Comparison of ENCODE assay signal across 26 cellular contexts in genomic region chr10:97047327-97047726, GRCh38.
"Had no signal": no experiment of that assay in that cellular context is flagged by ENCODE, and none has a peak within 500 bp of the region (broad histone marks: within the 10 kb centered on the region; RNA-seq: fewer than 3 reads in every experiment).

No MANE protein-coding gene starts in this region.

- DNase-seq: activated CD4-positive, alpha-beta memory T cell treated with anti-CD3 and anti-CD28 coated beads for 36 hours; activated CD4-positive, alpha-beta T cell treated with anti-CD3 and anti-CD28 coated beads for 36 hours; activated CD4-positive, alpha-beta T cell treated with anti-CD3 and anti-CD28 coated beads, Interleukin-2, amount 10 ng/mL, durations not matched to agents 24 days and 14 days; activated CD4-positive, CD25-positive, alpha-beta regulatory T cell; activated CD4-positive, CD25-positive, alpha-beta regulatory T cell treated with anti-CD3 and anti-CD28 coated beads, Interleukin-2, amount 50 U/mL, for 72 hours; activated CD8-positive, alpha-beta memory T cell treated with anti-CD3 and anti-CD28 coated beads, Interleukin-2, amount 10 ng/mL, durations not matched to agents 7 days and 5 days; activated CD8-positive, alpha-beta memory T cell treated with anti-CD3 and anti-CD28 coated beads, Interleukin-2, amount 50 U/mL, for 4 hours; activated CD8-positive, alpha-beta T cell treated with anti-CD3 and anti-CD28 coated beads, Interleukin-2, amount 10 ng/mL, durations not matched to agents 7 days and 5 days; activated effector memory CD4-positive, alpha-beta T cell treated with anti-CD3 and anti-CD28 coated beads, Interleukin-2, amount 50 U/mL, for 16 hours; activated naive CD4-positive, alpha-beta T cell treated with anti-CD3 and anti-CD28 coated beads for 36 hours; activated naive CD8-positive, alpha-beta T cell treated with anti-CD3 and anti-CD28 coated beads, Interleukin-2, amount 10 ng/mL, durations not matched to agents 7 days and 5 days; activated T-cell treated with anti-CD3 and anti-CD28 coated beads, Interleukin-2, amount 50 U/mL, for 48 hours; caudate nucleus; cortex of kidney; dermis blood vessel endothelial cell; effector CD4-positive, alpha-beta T cell; effector memory CD8-positive, alpha-beta T cell; esophagus squamous epithelium; foreskin melanocyte; heart right ventricle; T-helper 2 cell had no signal

- H3K4me1 ChIP-seq: gastroesophageal sphincter had no signal

- H3K27me3 ChIP-seq: heart right ventricle had no signal

- H3K27ac Mint-ChIP-seq: activated CD4-positive, alpha-beta memory T cell treated with anti-CD3 and anti-CD28 coated beads for 36 hours; activated CD4-positive, alpha-beta T cell treated with anti-CD3 and anti-CD28 coated beads for 36 hours; activated CD4-positive, alpha-beta T cell treated with anti-CD3 and anti-CD28 coated beads, Interleukin-2, amount 10 ng/mL, durations not matched to agents 24 days and 14 days; activated CD8-positive, alpha-beta memory T cell treated with anti-CD3 and anti-CD28 coated beads, Interleukin-2, amount 10 ng/mL, durations not matched to agents 7 days and 5 days; activated CD8-positive, alpha-beta T cell treated with anti-CD3 and anti-CD28 coated beads, Interleukin-2, amount 10 ng/mL, durations not matched to agents 7 days and 5 days; activated naive CD4-positive, alpha-beta T cell treated with anti-CD3 and anti-CD28 coated beads for 36 hours; activated naive CD4-positive, alpha-beta T cell treated with anti-CD3 and anti-CD28 coated beads, Interleukin-2, amount 50 U/mL, for 72 hours; activated naive CD8-positive, alpha-beta T cell treated with anti-CD3 and anti-CD28 coated beads, Interleukin-2, amount 10 ng/mL, durations not matched to agents 7 days and 5 days; activated T-helper 1 cell treated with anti-CD3 and anti-CD28 coated beads, Interleukin-12 subunit alpha, Interleukin-12 subunit beta, Interleukin-2, Interleukin-4 antibody, amounts not matched to agents 30 ng/mL and 10 ng/mL and 1 ng/mL, durations not matched to agents 14 hours and 24 hours and 36 hours; activated T-helper 2 cell treated with anti-CD3 and anti-CD28 coated beads, Interferon-gamma antibody, Interleukin-2, Interleukin-4, amounts not matched to agents 10 μg/mL and 5 μg/mL and 100 μg/mL, durations not matched to agents 14 hours and 24 hours and 36 hours; effector memory CD8-positive, alpha-beta T cell had no signal

- H3K36me3 ChIP-seq: esophagus squamous epithelium, gastroesophageal sphincter, heart right ventricle had no signal

- H3K4me1 Mint-ChIP-seq: activated naive CD8-positive, alpha-beta T cell treated with anti-CD3 and anti-CD28 coated beads, Interleukin-2, amount 10 ng/mL, durations not matched to agents 7 days and 5 days had no signal

- H3K9me3 Mint-ChIP-seq: activated CD4-positive, alpha-beta memory T cell treated with anti-CD3 and anti-CD28 coated beads for 36 hours; activated CD4-positive, alpha-beta T cell treated with anti-CD3 and anti-CD28 coated beads, Interleukin-2, amount 10 ng/mL, durations not matched to agents 24 days and 14 days; activated naive CD4-positive, alpha-beta T cell treated with anti-CD3 and anti-CD28 coated beads, Interleukin-2, amount 50 U/mL, for 72 hours; activated naive CD8-positive, alpha-beta T cell treated with anti-CD3 and anti-CD28 coated beads, Interleukin-2, amount 10 ng/mL, durations not matched to agents 7 days and 5 days; effector memory CD8-positive, alpha-beta T cell had no signal

- H3K36me3 Mint-ChIP-seq: activated CD4-positive, alpha-beta memory T cell treated with anti-CD3 and anti-CD28 coated beads for 36 hours; activated CD8-positive, alpha-beta memory T cell treated with anti-CD3 and anti-CD28 coated beads, Interleukin-2, amount 10 ng/mL, durations not matched to agents 7 days and 5 days; activated naive CD4-positive, alpha-beta T cell treated with anti-CD3 and anti-CD28 coated beads, Interleukin-2, amount 50 U/mL, for 72 hours; activated naive CD8-positive, alpha-beta T cell treated with anti-CD3 and anti-CD28 coated beads, Interleukin-2, amount 10 ng/mL, durations not matched to agents 7 days and 5 days had no signal

- H3K4me3 Mint-ChIP-seq: activated CD4-positive, alpha-beta memory T cell treated with anti-CD3 and anti-CD28 coated beads for 36 hours; activated CD4-positive, alpha-beta T cell treated with anti-CD3 and anti-CD28 coated beads for 36 hours; activated CD4-positive, alpha-beta T cell treated with anti-CD3 and anti-CD28 coated beads, Interleukin-2, amount 10 ng/mL, durations not matched to agents 24 days and 14 days; activated CD8-positive, alpha-beta memory T cell treated with anti-CD3 and anti-CD28 coated beads, Interleukin-2, amount 10 ng/mL, durations not matched to agents 7 days and 5 days; activated CD8-positive, alpha-beta T cell treated with anti-CD3 and anti-CD28 coated beads, Interleukin-2, amount 10 ng/mL, durations not matched to agents 7 days and 5 days; activated naive CD4-positive, alpha-beta T cell treated with anti-CD3 and anti-CD28 coated beads for 36 hours; activated naive CD8-positive, alpha-beta T cell treated with anti-CD3 and anti-CD28 coated beads, Interleukin-2, amount 10 ng/mL, durations not matched to agents 7 days and 5 days; activated T-helper 1 cell treated with anti-CD3 and anti-CD28 coated beads, Interleukin-12 subunit alpha, Interleukin-12 subunit beta, Interleukin-2, Interleukin-4 antibody, amounts not matched to agents 30 ng/mL and 10 ng/mL and 1 ng/mL, durations not matched to agents 14 hours and 24 hours and 36 hours; effector memory CD8-positive, alpha-beta T cell had no signal

- H3K4me3 ChIP-seq: esophagus squamous epithelium, gastroesophageal sphincter, heart right ventricle had no signal

- H3K27ac ChIP-seq: epithelial cell of prostate, esophagus squamous epithelium, gastroesophageal sphincter, heart right ventricle had no signal

- H3K9me3 ChIP-seq: esophagus squamous epithelium had no signal
